ENCODE assay signal across 11 cellular contexts in genomic region chr17:82590881-82591539, GRCh38. TPM values are rescaled to one million over a fixed set of nuclear protein-coding genes. Genes with fewer than 3 reads are reported as not detected.
DNase-seq lines count a peak whose midpoint lies in the region; ATAC-seq and TF ChIP-seq lines count a peak whose summit lies in the region.
"Had no signal": no experiment of that assay in that cellular context is flagged by ENCODE, and none has a peak within 500 bp of the region (broad histone marks: within the 10 kb centered on the region; RNA-seq: fewer than 3 reads in every experiment).

No MANE protein-coding gene starts in this region.

- peaks cover 2 to 43% of the 10 kb centered on the region in 2 donors for H3K4me1 ChIP-seq in right atrium auricular region

- ATAC-seq in stimulated activated effector memory CD8-positive, alpha-beta T cell treated with anti-CD3 and anti-CD28 coated beads, Interleukin-12 subunit alpha, Interleukin-12 subunit beta, amount 100 ng/mL, for 72 hours = no peak
- no peak for ATAC-seq in HG03280 (IDR thresholded peaks at IDR 0.05; ENCODE audit: unreplicated experiment)
- ATAC-seq: Panc1 had no signal

- POLR2A ChIA-PET in activated CD4-positive, alpha-beta memory T cell treated with anti-CD3 and anti-CD28 coated beads for 36 hours (lab: Charles Lee) = no interaction called here

- peak overlapping the region; percentile 89 to 93 for H3K27ac ChIP-seq in right atrium auricular region

- intact Hi-C loops in activated CD4-positive, alpha-beta memory T cell treated with anti-CD3 and anti-CD28 coated beads for 36 hours (cut with micrococcal nuclease) = no loop called here

- no peak overlapping the region for H3K4me3 ChIP-seq in H7 (ENCODE audit: insufficient read depth, low read depth, low read length)
- no peak overlapping the region for H3K4me3 ChIP-seq in right atrium auricular region

- H3K4me3 Mint-ChIP-seq in activated CD4-positive, alpha-beta memory T cell treated with anti-CD3 and anti-CD28 coated beads for 36 hours = no peak overlapping the region
- no peak overlapping the region for H3K4me3 Mint-ChIP-seq in stimulated activated effector memory CD8-positive, alpha-beta T cell treated with anti-CD3 and anti-CD28 coated beads, Interleukin-12 subunit alpha, Interleukin-12 subunit beta, amount 100 ng/mL, for 72 hours

- no peaks in the 10 kb centered on the region for H3K9me3 ChIP-seq in right atrium auricular region

- H3K27ac Mint-ChIP-seq in activated CD4-positive, alpha-beta memory T cell treated with anti-CD3 and anti-CD28 coated beads for 36 hours = peak overlapping the region; percentile 49
- peak overlapping the region; percentile 93 for H3K27ac Mint-ChIP-seq in stimulated activated effector memory CD8-positive, alpha-beta T cell treated with anti-CD3 and anti-CD28 coated beads, Interleukin-12 subunit alpha, Interleukin-12 subunit beta, amount 100 ng/mL, for 72 hours

- DNase-seq in H7 = peak; percentile 46
- no peak for DNase-seq in activated CD4-positive, alpha-beta memory T cell treated with anti-CD3 and anti-CD28 coated beads for 36 hours
- no peak for DNase-seq in right atrium auricular region (ENCODE audit: low spot score)
- DNase-seq in stimulated activated effector memory CD8-positive, alpha-beta T cell treated with anti-CD3 and anti-CD28 coated beads, Interleukin-12 subunit alpha, Interleukin-12 subunit beta, amount 100 ng/mL, for 72 hours (ENCODE audit: low spot score in 2 of 2) = no peak
- no peak for DNase-seq in NCI-H446 treated with DMSO at 0.1 percent for 48 hours (lab: John Stamatoyannopoulos, UW)
- no peak for DNase-seq in occipital lobe (lab: John Stamatoyannopoulos, UW)
- no peak for DNase-seq in stimulated activated CD4-positive, alpha-beta T cell treated with anti-CD3 and anti-CD28 coated beads, Interleukin-15, amount 100 ng/mL, for 24 hours
- DNase-seq: NCI-H1694; stimulated activated CD4-positive, alpha-beta T cell treated with anti-CD3 and anti-CD28 coated beads, Interleukin-4, amount 100 ng/mL, for 24 hours had no signal

- H3K36me3 ChIP-seq in H7 (replicated peaks; ENCODE audit: control insufficient read depth, insufficient read depth, low read length) (peaks cover 17% of the 10 kb centered on the region), right atrium auricular region (peaks cover 24% of the 10 kb centered on the region)

- CTCF ChIA-PET in activated CD4-positive, alpha-beta memory T cell treated with anti-CD3 and anti-CD28 coated beads for 36 hours (lab: Charles Lee) = no interaction called here

- H3K36me3 Mint-ChIP-seq in activated CD4-positive, alpha-beta memory T cell treated with anti-CD3 and anti-CD28 coated beads for 36 hours = peaks cover 21% of the 10 kb centered on the region
- H3K36me3 Mint-ChIP-seq in stimulated activated effector memory CD8-positive, alpha-beta T cell treated with anti-CD3 and anti-CD28 coated beads, Interleukin-12 subunit alpha, Interleukin-12 subunit beta, amount 100 ng/mL, for 72 hours = peaks cover 64% of the 10 kb centered on the region

- no peak for TF ChIP-seq CTCF in right atrium auricular region (IDR thresholded peaks at IDR 0.05)

- no peaks in the 10 kb centered on the region for H3K27me3 Mint-ChIP-seq in activated CD4-positive, alpha-beta memory T cell treated with anti-CD3 and anti-CD28 coated beads for 36 hours

- no peaks in the 10 kb centered on the region for H3K27me3 ChIP-seq in H7 (ENCODE audit: control insufficient read depth, insufficient read depth, low read length)
- H3K27me3 ChIP-seq in right atrium auricular region = no peaks in the 10 kb centered on the region

- no peaks in the 10 kb centered on the region for H3K9me3 Mint-ChIP-seq in activated CD4-positive, alpha-beta memory T cell treated with anti-CD3 and anti-CD28 coated beads for 36 hours
- no peaks in the 10 kb centered on the region for H3K9me3 Mint-ChIP-seq in stimulated activated effector memory CD8-positive, alpha-beta T cell treated with anti-CD3 and anti-CD28 coated beads, Interleukin-12 subunit alpha, Interleukin-12 subunit beta, amount 100 ng/mL, for 72 hours

- H3K4me1 Mint-ChIP-seq in activated CD4-positive, alpha-beta memory T cell treated with anti-CD3 and anti-CD28 coated beads for 36 hours (ENCODE audit: low read depth) = peaks cover 34% of the 10 kb centered on the region
- H3K4me1 Mint-ChIP-seq in stimulated activated effector memory CD8-positive, alpha-beta T cell treated with anti-CD3 and anti-CD28 coated beads, Interleukin-12 subunit alpha, Interleukin-12 subunit beta, amount 100 ng/mL, for 72 hours = peaks cover 52% of the 10 kb centered on the region

RNA-seq across cellular contexts. Expression of gene WDR45B, which starts 57.2 kb away (rescaled TPM):
- total RNA-seq in H7 (2014; rRNA removed; shearing (Covaris generic)) = 131 and 150 TPM in 2 replicates
- 10 to 100 TPM; 42.8 to 43.0 TPM for total RNA-seq in activated CD4-positive, alpha-beta memory T cell treated with anti-CD3 and anti-CD28 coated beads for 36 hours
- total RNA-seq in right atrium auricular region (10 to 100 TPM; 41.2 to 46.4 TPM), occipital lobe (52.4 TPM)
